28 cellular contexts compared by ENCODE assay signal in the genomic region with DNA sequence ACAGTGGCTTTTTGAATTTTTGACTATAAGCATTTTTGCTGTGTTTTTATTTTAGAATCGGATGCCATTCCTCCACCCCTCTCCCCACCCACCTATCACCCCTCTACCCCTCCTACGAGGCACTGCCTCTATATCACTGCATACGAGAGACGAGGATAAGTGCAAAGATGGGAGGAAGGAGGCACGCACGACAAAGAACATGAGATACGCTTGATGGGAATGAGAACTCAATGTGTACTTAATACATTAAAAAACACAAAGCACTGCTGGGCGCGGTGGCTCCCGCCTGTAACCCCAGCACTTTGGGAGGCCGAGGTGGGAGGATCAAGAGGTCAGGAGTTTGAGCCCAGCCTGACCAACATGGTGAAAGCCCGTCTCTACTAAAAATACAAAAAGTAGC.
"Had no signal": no experiment of that assay in that cellular context is flagged by ENCODE, and none has a peak within 500 bp of the region (broad histone marks: within the 10 kb centered on the region; RNA-seq: fewer than 3 reads in every experiment).

No MANE protein-coding gene starts in this region.

- H3K36me3 Mint-ChIP-seq: stimulated activated effector memory CD8-positive, alpha-beta T cell treated with anti-CD3 and anti-CD28 coated beads, Interleukin-12 subunit alpha, Interleukin-12 subunit beta, amount 100 ng/mL, for 72 hours; stimulated activated memory B cell treated with anti-CD40 and anti-IgM and Interleukin-4, amounts not matched to agents 10 μg/mL and 1 μg/mL and 100 μg/mL, for 72 hours; stimulated activated naive B cell treated with anti-CD40 and anti-IgM and Interleukin-4, amounts not matched to agents 10 μg/mL and 1 μg/mL and 100 μg/mL, for 72 hours had no signal

- H3K27ac Mint-ChIP-seq: stimulated activated effector memory CD8-positive, alpha-beta T cell treated with anti-CD3 and anti-CD28 coated beads, Interleukin-12 subunit alpha, Interleukin-12 subunit beta, amount 100 ng/mL, for 72 hours; stimulated activated memory B cell treated with anti-CD40 and anti-IgM and Interleukin-4, amounts not matched to agents 10 μg/mL and 1 μg/mL and 100 μg/mL, for 72 hours; stimulated activated naive B cell treated with anti-CD40 and anti-IgM and Interleukin-4, amounts not matched to agents 10 μg/mL and 1 μg/mL and 100 μg/mL, for 72 hours; stimulated activated naive CD8-positive, alpha-beta T cell treated with anti-CD3 and anti-CD28 coated beads, Interleukin-15, amount 100 ng/mL, for 72 hours; stimulated activated naive CD8-positive, alpha-beta T cell treated with anti-CD3 and anti-CD28 coated beads, Interleukin-15, Interleukin-2, amounts not matched to agents 100 ng/mL and 50 ng/mL, for 24 hours; type B pancreatic cell had no signal

- H3K27me3 ChIP-seq: suprapubic skin, testis, thyroid gland, tibial nerve, upper lobe of left lung, upper lobe of right lung, uterus, vagina had no signal

- H3K4me1 Mint-ChIP-seq: stimulated activated effector memory CD8-positive, alpha-beta T cell treated with anti-CD3 and anti-CD28 coated beads, Interleukin-12 subunit alpha, Interleukin-12 subunit beta, amount 100 ng/mL, for 72 hours; stimulated activated memory B cell treated with anti-CD40 and anti-IgM and Interleukin-4, amounts not matched to agents 10 μg/mL and 1 μg/mL and 100 μg/mL, for 72 hours; stimulated activated naive B cell treated with anti-CD40 and anti-IgM and Interleukin-4, amounts not matched to agents 10 μg/mL and 1 μg/mL and 100 μg/mL, for 72 hours; stimulated activated naive CD8-positive, alpha-beta T cell treated with anti-CD3 and anti-CD28 coated beads, Interleukin-15, amount 100 ng/mL, for 72 hours had no signal

- ATAC-seq: stimulated activated effector memory CD8-positive, alpha-beta T cell treated with anti-CD3 and anti-CD28 coated beads, Interleukin-12 subunit alpha, Interleukin-12 subunit beta, amount 100 ng/mL, for 72 hours; stimulated activated memory B cell treated with anti-CD40 and anti-IgM and Interleukin-4, amounts not matched to agents 10 μg/mL and 1 μg/mL and 100 μg/mL, for 72 hours; stimulated activated naive B cell treated with anti-CD40 and anti-IgM and Interleukin-4, amounts not matched to agents 10 μg/mL and 1 μg/mL and 100 μg/mL, for 72 hours; stimulated activated naive CD8-positive, alpha-beta T cell treated with anti-CD3 and anti-CD28 coated beads, Interleukin-15, amount 100 ng/mL, for 72 hours; stimulated activated naive CD8-positive, alpha-beta T cell treated with anti-CD3 and anti-CD28 coated beads, Interleukin-15, Interleukin-2, amounts not matched to agents 100 U/mL and 50 U/mL, for 24 hours; upper lobe of right lung had no signal

- H3K4me3 ChIP-seq: stomach, suprapubic skin, testis, thoracic aorta, thyroid gland, tibial artery, tibial nerve, transverse colon, upper lobe of left lung, upper lobe of right lung, uterus, vagina had no signal

- DNase-seq: stimulated activated CD4-positive, alpha-beta T cell treated with anti-CD3 and anti-CD28 coated beads, Interleukin-2, amount 100 ng/mL, for 48 hours; stimulated activated CD4-positive, alpha-beta T cell treated with anti-CD3 and anti-CD28 coated beads, Interleukin-4, amount 100 ng/mL, for 1 hour; stimulated activated CD4-positive, alpha-beta T cell treated with anti-CD3 and anti-CD28 coated beads, Interleukin-4, amount 100 ng/mL, for 24 hours; stimulated activated CD4-positive, alpha-beta T cell treated with anti-CD3 and anti-CD28 coated beads, Interleukin-4, amount 100 ng/mL, for 4 hours; stimulated activated CD8-positive, alpha-beta memory T cell treated with anti-CD3 and anti-CD28 coated beads, Interleukin-4, amount 100 ng/mL, for 48 hours; stimulated activated naive B cell treated with anti-CD40 and anti-IgM and Interleukin-4, amounts not matched to agents 10 μg/mL and 1 μg/mL and 100 μg/mL, for 72 hours; stimulated activated naive CD4-positive, alpha-beta T cell; stimulated activated naive CD4-positive, alpha-beta T cell treated with Interleukin-2 at 50 U/mL for 16 hours; stimulated activated naive CD8-positive, alpha-beta T cell treated with anti-CD3 and anti-CD28 coated beads, Interleukin-15, amount 100 ng/mL, for 72 hours; stimulated activated naive CD8-positive, alpha-beta T cell treated with anti-CD3 and anti-CD28 coated beads, Interleukin-15, Interleukin-2, amounts not matched to agents 100 U/mL and 50 U/mL, for 24 hours; stomach; substantia nigra; testis; thyroid gland; tibial artery; transverse colon; trophoblast cell; upper lobe of left lung; upper lobe of right lung; uterus had no signal

- H3K4me1 ChIP-seq: stomach, suprapubic skin, testis, thyroid gland, tibial artery, tibial nerve, transverse colon, upper lobe of left lung, upper lobe of right lung, uterus, vagina had no signal

- H3K4me3 Mint-ChIP-seq: stimulated activated effector memory CD8-positive, alpha-beta T cell treated with anti-CD3 and anti-CD28 coated beads, Interleukin-12 subunit alpha, Interleukin-12 subunit beta, amount 100 ng/mL, for 72 hours; stimulated activated memory B cell treated with anti-CD40 and anti-IgM and Interleukin-4, amounts not matched to agents 10 μg/mL and 1 μg/mL and 100 μg/mL, for 72 hours; stimulated activated naive B cell treated with anti-CD40 and anti-IgM and Interleukin-4, amounts not matched to agents 10 μg/mL and 1 μg/mL and 100 μg/mL, for 72 hours; stimulated activated naive CD8-positive, alpha-beta T cell treated with anti-CD3 and anti-CD28 coated beads, Interleukin-15, amount 100 ng/mL, for 72 hours; stimulated activated naive CD8-positive, alpha-beta T cell treated with anti-CD3 and anti-CD28 coated beads, Interleukin-15, Interleukin-2, amounts not matched to agents 100 ng/mL and 50 ng/mL, for 24 hours; type B pancreatic cell had no signal

- H3K36me3 ChIP-seq: stomach, suprapubic skin, thoracic aorta, thyroid gland, tibial artery, tibial nerve, transverse colon, upper lobe of left lung, upper lobe of right lung, uterus, vagina had no signal

- H3K27ac ChIP-seq: stomach, suprapubic skin, testis, thoracic aorta, thyroid gland, tibial artery, tibial nerve, transverse colon, upper lobe of left lung, upper lobe of right lung, uterus, vagina had no signal

- H3K27me3 Mint-ChIP-seq: type B pancreatic cell had no signal

- H3K9me3 Mint-ChIP-seq: stimulated activated effector memory CD8-positive, alpha-beta T cell treated with anti-CD3 and anti-CD28 coated beads, Interleukin-12 subunit alpha, Interleukin-12 subunit beta, amount 100 ng/mL, for 72 hours; stimulated activated naive CD8-positive, alpha-beta T cell treated with anti-CD3 and anti-CD28 coated beads, Interleukin-15, amount 100 ng/mL, for 72 hours; stimulated activated naive CD8-positive, alpha-beta T cell treated with anti-CD3 and anti-CD28 coated beads, Interleukin-15, Interleukin-2, amounts not matched to agents 100 ng/mL and 50 ng/mL, for 24 hours; type B pancreatic cell had no signal

- H3K9me3 ChIP-seq: suprapubic skin, testis, thoracic aorta, thyroid gland, tibial artery, tibial nerve, transverse colon, upper lobe of left lung, upper lobe of right lung, uterus, vagina had no signal
